ENCODE assay signal across 9 cellular contexts in genomic region chr1:160399544-160400283, GRCh38. TPM values are rescaled to one million over a fixed set of nuclear protein-coding genes. Genes with fewer than 3 reads are reported as not detected.
DNase-seq lines count a peak whose midpoint lies in the region; ATAC-seq, FAIRE-seq and TF ChIP-seq lines count a peak whose summit lies in the region.
"Had no signal": no experiment of that assay in that cellular context is flagged by ENCODE, and none has a peak within 500 bp of the region (broad histone marks: within the 10 kb centered on the region; RNA-seq: fewer than 3 reads in every experiment).

No MANE protein-coding gene starts in this region.

- no peak overlapping the region for H3K4me3 Mint-ChIP-seq in activated CD4-positive, alpha-beta memory T cell treated with anti-CD3 and anti-CD28 coated beads, Interleukin-2, amount 10 ng/mL, durations not matched to agents 7 days and 5 days

- H3K36me3 ChIP-seq in bronchial epithelial cell (ENCODE audit: control insufficient read depth, insufficient read depth, low read length) (no peaks in the 10 kb centered on the region), testis (ENCODE audit: low read depth, missing control alignments) (no peaks in the 10 kb centered on the region)

- CTCF ChIA-PET in activated CD4-positive, alpha-beta memory T cell treated with anti-CD3 and anti-CD28 coated beads, Interleukin-2, amount 10 ng/mL, durations not matched to agents 7 days and 5 days (lab: Charles Lee) = interaction anchor here (0.6 kb wide), 1 partner anchor 19 kb away, joined by 3 read pairs; no protein-coding TSS in a partner anchor

- 13 to 17% methylated on average over 19 of the region's 19 CpGs for WGBS in lower leg skin, 2 donors
- 25 to 31% methylated on average over 18 to 19 of the region's 19 CpGs for WGBS in testis, 2 donors

- H3K4me1 Mint-ChIP-seq in activated CD4-positive, alpha-beta memory T cell treated with anti-CD3 and anti-CD28 coated beads, Interleukin-2, amount 10 ng/mL, durations not matched to agents 7 days and 5 days = peaks cover 6% of the 10 kb centered on the region

- H3K27me3 Mint-ChIP-seq in activated CD4-positive, alpha-beta memory T cell treated with anti-CD3 and anti-CD28 coated beads, Interleukin-2, amount 10 ng/mL, durations not matched to agents 7 days and 5 days = peaks cover 50% of the 10 kb centered on the region

- DNase-seq in NCI-H82 (lab: John Stamatoyannopoulos, UW) (peak; percentile 75), NCI-H82 treated with DMSO at 0.1 percent for 48 hours (lab: John Stamatoyannopoulos, UW; ENCODE audit: unreplicated experiment) (no peak), bronchial epithelial cell (ENCODE audit: low read depth) (no peak), lower leg skin (ENCODE audit: low spot score in 2 of 2) (no peak), testis (no peak), DMS 273 treated with DMSO at 0.1 percent for 48 hours (lab: John Stamatoyannopoulos, UW) (no peak)
- no peak for DNase-seq in activated CD4-positive, alpha-beta memory T cell treated with anti-CD3 and anti-CD28 coated beads, Interleukin-2, amount 10 ng/mL, durations not matched to agents 7 days and 5 days

- TF ChIP-seq CTCF in bronchial epithelial cell (IDR thresholded peaks at IDR 0.05; ENCODE audit: insufficient read depth, low read length, severe bottlenecking) (no peak), lower leg skin (IDR thresholded peaks at IDR 0.05) (no peak), testis (IDR thresholded peaks at IDR 0.05) (peak in 1 of 3 experiments; percentile 29)

- peak overlapping the region; percentile 57 for H3K4me3 ChIP-seq in bronchial epithelial cell (ENCODE audit: low read depth, low read length)
- H3K4me3 ChIP-seq in lower leg skin (ENCODE audit: low read depth, poor library complexity, severe bottlenecking) = peak overlapping the region; percentile 21
- H3K4me3 ChIP-seq in testis = peak overlapping the region; percentile 74 to 85

- FAIRE-seq in bronchial epithelial cell (lab: Jason Lieb, UNC) = no peak

- intact Hi-C loops in lower leg skin (cut with DNase I; ENCODE audit: low total_unique reads) = no loop called here
- intact Hi-C loops in testis (cut with DNase I; ENCODE audit: low total_unique reads) = no loop called here

- H3K27ac ChIP-seq in testis = peak overlapping the region in 1 of 2 donors; percentile 37

- H3K27ac Mint-ChIP-seq in activated CD4-positive, alpha-beta memory T cell treated with anti-CD3 and anti-CD28 coated beads, Interleukin-2, amount 10 ng/mL, durations not matched to agents 7 days and 5 days = no peak overlapping the region

- H3K27me3 ChIP-seq in bronchial epithelial cell (ENCODE audit: control insufficient read depth, insufficient read depth, low read length) (no peaks in the 10 kb centered on the region), testis (no peaks in the 10 kb centered on the region)

- no peaks in the 10 kb centered on the region for H3K9me3 ChIP-seq in testis

- no peaks in the 10 kb centered on the region for H3K36me3 Mint-ChIP-seq in activated CD4-positive, alpha-beta memory T cell treated with anti-CD3 and anti-CD28 coated beads, Interleukin-2, amount 10 ng/mL, durations not matched to agents 7 days and 5 days (ENCODE audit: low read depth)

- peaks cover 11% of the 10 kb centered on the region for H3K4me1 ChIP-seq in testis

- ATAC-seq in HG03457 (IDR thresholded peaks at IDR 0.05; ENCODE audit: unreplicated experiment) = no peak

- no peak for TF ChIP-seq POLR2A in lower leg skin (IDR thresholded peaks at IDR 0.05)
- no peak for TF ChIP-seq POLR2A in testis (IDR thresholded peaks at IDR 0.05)

- H3K9me3 Mint-ChIP-seq in activated CD4-positive, alpha-beta memory T cell treated with anti-CD3 and anti-CD28 coated beads, Interleukin-2, amount 10 ng/mL, durations not matched to agents 7 days and 5 days = no peaks in the 10 kb centered on the region

- POLR2A ChIA-PET in activated CD4-positive, alpha-beta memory T cell treated with anti-CD3 and anti-CD28 coated beads, Interleukin-2, amount 10 ng/mL, durations not matched to agents 7 days and 5 days (lab: Charles Lee) = no interaction called here

RNA-seq across cellular contexts. Expression of gene VANGL2, which starts 0.7 kb away (rescaled TPM):
- 1.6 and 2.3 TPM in 2 replicates for total RNA-seq in bronchial epithelial cell
- total RNA-seq in lower leg skin = 10 to 100 TPM; 18.7 to 27.3 (median 24.4) TPM
- total RNA-seq in testis = 1 to 10 TPM; 3.6 to 3.8 TPM
- 5.9 TPM for polyA plus RNA-seq in testis (ENCODE audit: insufficient read depth, low read depth, low replicate concordance)
- total RNA-seq in activated CD4-positive, alpha-beta memory T cell treated with anti-CD3 and anti-CD28 coated beads, Interleukin-2, amount 10 ng/mL, durations not matched to agents 7 days and 5 days = not detected

RNA-seq across cellular contexts. Expression of gene NHLH1, which starts 32.8 kb away (rescaled TPM):
- total RNA-seq in bronchial epithelial cell (not detected in 2 replicates), lower leg skin (under 1 TPM in 1 of 4 donors, not detected in 3; 0.10 TPM), testis (under 1 TPM; 0.37 to 0.63 TPM)
- polyA plus RNA-seq in testis (ENCODE audit: insufficient read depth, low read depth, low replicate concordance) = 0.20 TPM
- under 1 TPM; 0.40 to 0.43 TPM for total RNA-seq in activated CD4-positive, alpha-beta memory T cell treated with anti-CD3 and anti-CD28 coated beads, Interleukin-2, amount 10 ng/mL, durations not matched to agents 7 days and 5 days
- total RNA-seq: A172 had no signal

RNA-seq across cellular contexts. Expression of gene NCSTN, which starts 56.5 kb away (rescaled TPM):
- total RNA-seq in bronchial epithelial cell (27.9 and 36.7 TPM in 2 replicates), lower leg skin (10 to 100 TPM; 37.2 to 64.9 (median 48.3) TPM), testis (100 to 1,000 TPM; 109 to 112 TPM)
- polyA plus RNA-seq in testis (ENCODE audit: insufficient read depth, low read depth, low replicate concordance) = 115 TPM
- 10 to 100 TPM; 64.5 to 65.3 TPM for total RNA-seq in activated CD4-positive, alpha-beta memory T cell treated with anti-CD3 and anti-CD28 coated beads, Interleukin-2, amount 10 ng/mL, durations not matched to agents 7 days and 5 days

RNA-seq across cellular contexts. Expression of gene COPA, which starts 56.7 kb away (rescaled TPM):
- total RNA-seq in bronchial epithelial cell (134 and 136 TPM in 2 replicates), lower leg skin (10 to 100 TPM; 72.3 to 93.6 (median 80.2) TPM), testis (100 to 1,000 TPM; 114 to 123 TPM)
- 88.9 TPM for polyA plus RNA-seq in testis (ENCODE audit: insufficient read depth, low read depth, low replicate concordance)
- total RNA-seq in activated CD4-positive, alpha-beta memory T cell treated with anti-CD3 and anti-CD28 coated beads, Interleukin-2, amount 10 ng/mL, durations not matched to agents 7 days and 5 days = 100 to 1,000 TPM; 145 to 146 TPM

Comparison
In these comparisons a context has a peak if more than half of its experiments do, and no peak if none do; other contexts are left out.
1. H3K4me3 ChIP-seq: peak in every context shown above with its lines; median percentile 80 in testis; 57 in bronchial epithelial cell; 21 in lower leg skin.